In the genomic region with DNA sequence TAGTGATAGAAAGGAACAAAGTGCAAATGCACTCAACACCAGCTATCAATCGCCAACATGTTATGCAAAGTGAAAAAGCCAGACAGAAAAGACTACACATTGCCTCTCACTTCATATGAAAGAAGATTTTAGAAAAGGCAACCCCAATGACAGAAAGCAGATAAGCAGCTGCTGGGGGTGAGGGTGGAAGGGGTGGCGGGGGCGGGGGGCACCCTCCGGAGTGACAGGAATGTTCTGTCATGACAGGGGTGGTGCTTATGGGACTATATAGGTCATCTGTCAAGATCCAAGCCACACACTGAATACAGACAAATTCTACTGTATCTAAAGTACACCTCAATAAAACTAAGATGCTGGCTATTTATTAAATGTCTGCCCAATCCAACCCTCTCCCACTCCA, we compare ENCODE assay signal across 8 cellular contexts. TPM values are rescaled to one million over a fixed set of nuclear protein-coding genes. Genes with fewer than 3 reads are reported as not detected.
DNase-seq lines count a peak whose midpoint lies in the region; ATAC-seq, FAIRE-seq and TF ChIP-seq lines count a peak whose summit lies in the region.

No MANE protein-coding gene starts in this region.

- H3K27ac ChIP-seq in astrocyte (ENCODE audit: low read depth, low read length) (peak overlapping the region; percentile 85), left lung (peak overlapping the region; percentile 66 to 74), suprapubic skin (peak overlapping the region; percentile 83)

- peaks cover 98% of the 10 kb centered on the region for H4K20me1 ChIP-seq in astrocyte (ENCODE audit: insufficient read depth, low read length)

- no peaks in the 10 kb centered on the region for H3K27me3 Mint-ChIP-seq in activated CD4-positive, alpha-beta T cell treated with anti-CD3 and anti-CD28 coated beads for 36 hours
- no peaks in the 10 kb centered on the region for H3K27me3 Mint-ChIP-seq in astrocyte (ENCODE audit: low read depth, unreplicated experiment)

- H3K9me3 Mint-ChIP-seq in activated CD4-positive, alpha-beta T cell treated with anti-CD3 and anti-CD28 coated beads for 36 hours (ENCODE audit: low read depth): no peaks in the 10 kb centered on the region
- no peaks in the 10 kb centered on the region for H3K9me3 Mint-ChIP-seq in astrocyte (ENCODE audit: unreplicated experiment)

- intact Hi-C loops in activated CD4-positive, alpha-beta T cell treated with anti-CD3 and anti-CD28 coated beads for 36 hours (cut with DNase I, micrococcal nuclease): loop anchor here (1.0 kb wide), 3 partner anchors 9 to 10 kb away; partner anchors contain the start of gene WDR1 (in 1 of the 2)
- intact Hi-C loops in left lung (cut with DNase I): no loop called here

- CTCF ChIA-PET in activated CD4-positive, alpha-beta T cell treated with anti-CD3 and anti-CD28 coated beads for 36 hours (lab: Charles Lee): interaction anchor here (0.7 to 1.8 kb wide), 5 partner anchors 10 to 83 kb away, joined by 3 to 8 read pairs (median 4); no protein-coding TSS in a partner anchor

- no peak for TF ChIP-seq CTCF in astrocyte (IDR thresholded peaks at IDR 0.05; ENCODE audit: insufficient read depth, low read depth, low read length)
- no peak for TF ChIP-seq CTCF in left lung (IDR thresholded peaks at IDR 0.05)
- TF ChIP-seq CTCF in suprapubic skin (IDR thresholded peaks at IDR 0.05): no peak

- no peak for FAIRE-seq in astrocyte (lab: Jason Lieb, UNC)

- H3K9ac ChIP-seq in astrocyte (ENCODE audit: low read length): peak overlapping the region; percentile 64

- H3K36me3 ChIP-seq in astrocyte (ENCODE audit: insufficient read depth, low read length) (peaks cover 47% of the 10 kb centered on the region), left lung (peaks cover 0 to 70% of the 10 kb centered on the region in 2 donors), suprapubic skin (peaks cover 26% of the 10 kb centered on the region)

- peak overlapping the region; percentile 87 for H3K27ac Mint-ChIP-seq in activated CD4-positive, alpha-beta T cell treated with anti-CD3 and anti-CD28 coated beads for 36 hours
- H3K27ac Mint-ChIP-seq in astrocyte (ENCODE audit: unreplicated experiment): peak overlapping the region; percentile 89

- H3K79me2 ChIP-seq in astrocyte (ENCODE audit: insufficient read depth, low read length): peaks cover 100% of the 10 kb centered on the region

- H3K36me3 Mint-ChIP-seq in activated CD4-positive, alpha-beta T cell treated with anti-CD3 and anti-CD28 coated beads for 36 hours (ENCODE audit: low read depth): peaks cover 86% of the 10 kb centered on the region
- peaks cover 35% of the 10 kb centered on the region for H3K36me3 Mint-ChIP-seq in astrocyte (ENCODE audit: low read depth, unreplicated experiment)

- H3K27me3 ChIP-seq in astrocyte (ENCODE audit: insufficient read depth, low read length) (no peaks in the 10 kb centered on the region), left lung (no peaks in the 10 kb centered on the region), suprapubic skin (no peaks in the 10 kb centered on the region)

- H3K4me1 ChIP-seq in astrocyte (ENCODE audit: insufficient read depth, low read length): peaks cover 77% of the 10 kb centered on the region
- peaks cover 54 to 97% of the 10 kb centered on the region in 2 donors for H3K4me1 ChIP-seq in left lung
- peaks cover 96% of the 10 kb centered on the region for H3K4me1 ChIP-seq in suprapubic skin

- H3K4me1 Mint-ChIP-seq in activated CD4-positive, alpha-beta T cell treated with anti-CD3 and anti-CD28 coated beads for 36 hours: peaks cover 99% of the 10 kb centered on the region
- peaks cover 84% of the 10 kb centered on the region for H3K4me1 Mint-ChIP-seq in astrocyte (ENCODE audit: low read depth, unreplicated experiment)

- ATAC-seq in activated CD4-positive, alpha-beta T cell treated with anti-CD3 and anti-CD28 coated beads for 36 hours: no peak
- no peak for ATAC-seq in left lung
- no peak for ATAC-seq in GM21360 (IDR thresholded peaks at IDR 0.05; ENCODE audit: unreplicated experiment)
- no peak for ATAC-seq in HG03457 (IDR thresholded peaks at IDR 0.05; ENCODE audit: unreplicated experiment)

- H3K4me3 ChIP-seq in astrocyte (ENCODE audit: insufficient read depth, low read depth, low read length) (peak overlapping the region; percentile 19), left lung (no peak overlapping the region), suprapubic skin (peak overlapping the region; percentile 14)

- no peak for TF ChIP-seq POLR2A in suprapubic skin (IDR thresholded peaks at IDR 0.05)

- 75% methylated on average over 4 of the region's 4 CpGs for WGBS in suprapubic skin

- no peak for DNase-seq in activated CD4-positive, alpha-beta T cell treated with anti-CD3 and anti-CD28 coated beads for 36 hours
- no peak for DNase-seq in activated CD4-positive, alpha-beta T cell treated with anti-CD3 and anti-CD28 coated beads for 48 hours
- DNase-seq in astrocyte (ENCODE audit: low read depth): no peak
- no peak for DNase-seq in left lung
- DNase-seq in suprapubic skin (ENCODE audit: low spot score in 2 of 2): no peak
- DNase-seq in NCI-H2081 (lab: John Stamatoyannopoulos, UW): no peak

- H2AFZ ChIP-seq in astrocyte (ENCODE audit: low read depth, low read length): no peak overlapping the region

- peak overlapping the region; percentile 98 for H3K4me2 ChIP-seq in astrocyte (ENCODE audit: low read length)

- TF ChIP-seq EP300 in suprapubic skin (IDR thresholded peaks at IDR 0.05): no peak

- H3K9me3 ChIP-seq in astrocyte (ENCODE audit: insufficient read depth, low read depth, low read length) (no peaks in the 10 kb centered on the region), left lung (no peaks in the 10 kb centered on the region), suprapubic skin (no peaks in the 10 kb centered on the region)

- peak overlapping the region; percentile 67 for H3K4me3 Mint-ChIP-seq in activated CD4-positive, alpha-beta T cell treated with anti-CD3 and anti-CD28 coated beads for 36 hours
- H3K4me3 Mint-ChIP-seq in astrocyte (ENCODE audit: unreplicated experiment): peak overlapping the region; percentile 51

- POLR2A ChIA-PET in activated CD4-positive, alpha-beta T cell treated with anti-CD3 and anti-CD28 coated beads for 36 hours (lab: Charles Lee): interaction anchor here (1.3 to 6.2 kb wide), 3 partner anchors 10 to 414 kb away, joined by 4 to 47 read pairs (median 7); partner anchors contain the start of gene WDR1

RNA-seq across cellular contexts. Expression of gene WDR1, which starts 10.7 kb away (rescaled TPM):
- 100 to 1,000 TPM; 308 to 354 TPM for total RNA-seq in activated CD4-positive, alpha-beta T cell treated with anti-CD3 and anti-CD28 coated beads for 36 hours
- total RNA-seq in astrocyte: 558 and 620 TPM in 2 replicates
- total RNA-seq in left lung: 100 to 1,000 TPM; 215 to 303 TPM
- total RNA-seq in suprapubic skin: 100 to 1,000 TPM; 113 to 126 (median 117) TPM

Comparison
In these comparisons a context has a peak if more than half of its experiments do, and no peak if none do; other contexts are left out.
1. H3K4me3 ChIP-seq: peak in astrocyte (single experiment) and suprapubic skin (single experiment); none in left lung (0 of 2).
2. intact Hi-C loops: an anchor here in activated CD4-positive, alpha-beta T cell treated with anti-CD3 and anti-CD28 coated beads for 36 hours (1.0 kb wide); none called in left lung.
3. Peak in every context shown above with its lines, with median percentiles within 50 percentile points of each other: H3K27ac ChIP-seq.